ENCODE assay signal across 8 cellular contexts in genomic region chr9:124617477-124618141, GRCh38.
DNase-seq lines count a peak whose midpoint lies in the region; ATAC-seq lines count a peak whose summit lies in the region.

No MANE protein-coding gene starts in this region.

- H3K27ac ChIP-seq in epithelial cell of prostate: no peak overlapping the region

- peak; percentile 51 for ATAC-seq in HG03439 (IDR thresholded peaks at IDR 0.05; ENCODE audit: unreplicated experiment)
- ATAC-seq in GM18502 (IDR thresholded peaks at IDR 0.05; ENCODE audit: poor library complexity, unreplicated experiment): no peak

- DNase-seq in DMS153 treated with DMSO at 0.1 percent for 48 hours (lab: John Stamatoyannopoulos, UW; ENCODE audit: unreplicated experiment) (peak; percentile 50), NOMO-1 (lab: John Stamatoyannopoulos, UW; ENCODE audit: unreplicated experiment in 2 of 2) (peak; percentile 5 to 68), epithelial cell of prostate (ENCODE audit: low read depth, low spot score) (peak; percentile 27), myocyte (ENCODE audit: low read depth) (peak; percentile 85)
- peak; percentile 39 for DNase-seq in activated CD8-positive, alpha-beta memory T cell treated with anti-CD3 and anti-CD28 coated beads, Interleukin-2, amount 50 U/mL, for 24 hours (ENCODE audit: extremely low read depth)
- DNase-seq in stimulated activated CD8-positive, alpha-beta memory T cell treated with anti-CD3 and anti-CD28 coated beads, Interleukin-7, amount 100 ng/mL, for 24 hours (ENCODE audit: low read depth): peak; percentile 55

Comparison
In these comparisons a context has a peak if more than half of its experiments do, and no peak if none do; other contexts are left out.
1. DNase-seq: peak in every context shown above with its lines; median percentile 85 in myocyte; 55 in stimulated activated CD8-positive, alpha-beta memory T cell treated with anti-CD3 and anti-CD28 coated beads, Interleukin-7, amount 100 ng/mL, for 24 hours; 50 in DMS153 treated with DMSO at 0.1 percent for 48 hours; 39 in activated CD8-positive, alpha-beta memory T cell treated with anti-CD3 and anti-CD28 coated beads, Interleukin-2, amount 50 U/mL, for 24 hours; 36 in NOMO-1; 27 in epithelial cell of prostate.